ENCODE assay signal across 15 cellular contexts in genomic region chr9:4788703-4789102, GRCh38. TPM values are rescaled to one million over a fixed set of nuclear protein-coding genes. Genes with fewer than 3 reads are reported as not detected.
DNase-seq lines count a peak whose midpoint lies in the region; ATAC-seq, FAIRE-seq and TF ChIP-seq lines count a peak whose summit lies in the region.
"Had no signal": no experiment of that assay in that cellular context is flagged by ENCODE, and none has a peak within 500 bp of the region (broad histone marks: within the 10 kb centered on the region; RNA-seq: fewer than 3 reads in every experiment).

No MANE protein-coding gene starts in this region.

- H2AFZ ChIP-seq in H1 (ENCODE audit: low read length) (0 out of 2 replicates have a peak overlapping the region, but pooled peaks have one; percentile 43), trophoblast cell (ENCODE audit: insufficient read depth, low read length, poor library complexity) (no peak overlapping the region)

- H3K18ac ChIP-seq in H1 (ENCODE audit: extremely low read depth, low read length), result no peak overlapping the region
- H3K18ac ChIP-seq in trophoblast cell (ENCODE audit: low read length), result no peak overlapping the region

- H3K23me2 ChIP-seq in H1 (ENCODE audit: low read depth, low read length), result peaks cover 5% of the 10 kb centered on the region

- no peaks in the 10 kb centered on the region for H3K79me1 ChIP-seq in H1 (ENCODE audit: low read depth, low read length)
- peaks cover 6% of the 10 kb centered on the region for H3K79me1 ChIP-seq in trophoblast cell (ENCODE audit: low read length)

- H2BK20ac ChIP-seq in H1 (ENCODE audit: low read length), result no peak overlapping the region

- H3K9me3 ChIP-seq in H1 (ENCODE audit: insufficient read depth in 2 of 2, low read depth in 1 of 2, low read length in 1 of 2) (no peaks in the 10 kb centered on the region), trophoblast cell (ENCODE audit: insufficient read depth, low read depth, low read length) (peaks cover 2% of the 10 kb centered on the region)

- H2AK5ac ChIP-seq in H1 (ENCODE audit: low read depth, low read length), result no peak overlapping the region
- H2AK5ac ChIP-seq in trophoblast cell (ENCODE audit: low read length), result no peak overlapping the region

- ATAC-seq in HG03175 (IDR thresholded peaks at IDR 0.05; ENCODE audit: unreplicated experiment), result no peak

- no peak overlapping the region for H4K91ac ChIP-seq in H1 (replicated peaks; ENCODE audit: insufficient read length, low read length)
- no peak overlapping the region for H4K91ac ChIP-seq in trophoblast cell (ENCODE audit: low read depth, low read length)

- H4K5ac ChIP-seq in H1 (ENCODE audit: insufficient read length, low read depth, low read length), result no peak overlapping the region

- H3K79me2 ChIP-seq in H1 (ENCODE audit: control insufficient read depth in 1 of 2, insufficient read depth in 2 of 2, low read length in 2 of 2) (peaks cover 0 to 4% of the 10 kb centered on the region in 2 experiments; a peak in 2 of 4 replicates), trophoblast cell (ENCODE audit: control insufficient read depth, insufficient read depth, low read length, poor library complexity) (peaks cover 8% of the 10 kb centered on the region)

- peaks cover 0 to 3% (median 1%) of the 10 kb centered on the region in 4 experiments; a peak in 2 of 7 replicates for H3K4me1 ChIP-seq in H1 (replicated peaks in 1 of 4; ENCODE audit: control insufficient read depth in 3 of 4, insufficient read depth in 4 of 4, low read length in 3 of 4)
- peaks cover 2 to 6% of the 10 kb centered on the region in 2 experiments for H3K4me1 ChIP-seq in trophoblast cell (ENCODE audit: control insufficient read depth in 1 of 2, insufficient read depth in 2 of 2, low read length in 2 of 2)

- no peak overlapping the region for H4K12ac ChIP-seq in trophoblast cell (ENCODE audit: low read depth, low read length)

- no peak for TF ChIP-seq EP300 in H1 (IDR thresholded peaks at IDR 0.05; ENCODE audit: borderline replicate concordance in 1 of 2, low read depth in 2 of 2, low read length in 2 of 2)

- CTCF ChIA-PET in RWPE1 (lab: Yijun Ruan, JAX) (no interaction called here), H1 (lab: Charles Lee; ENCODE audit: partially characterized antibody) (interaction anchor here (0.6 to 2.1 kb wide), 5 partner anchors 14 to 1700 kb away, joined by 3 to 9 read pairs (median 4); no protein-coding TSS in a partner anchor)

- H2BK15ac ChIP-seq in H1 (ENCODE audit: low read length), result no peak overlapping the region

- H3K23ac ChIP-seq in H1 (ENCODE audit: insufficient read length) (no peak overlapping the region), trophoblast cell (ENCODE audit: low read length) (no peak overlapping the region)

- no peak overlapping the region for H3K14ac ChIP-seq in H1 (ENCODE audit: insufficient read length)
- H3K14ac ChIP-seq in trophoblast cell (ENCODE audit: low read length), result no peak overlapping the region

- peaks cover 0 to 4% of the 10 kb centered on the region in 2 experiments for H4K20me1 ChIP-seq in H1 (replicated peaks in 1 of 2; ENCODE audit: control insufficient read depth in 1 of 2, insufficient read depth in 2 of 2, low read length in 2 of 2)

- H3K9ac ChIP-seq in H1 (replicated peaks in 1 of 4; ENCODE audit: extremely low read depth in 1 of 4, low read depth in 3 of 4, low read length in 3 of 4) (no peak overlapping the region), trophoblast cell (ENCODE audit: low read length) (no peak overlapping the region)

- no peak for FAIRE-seq in H1 (lab: Jason Lieb, UNC)
- FAIRE-seq: A204.1, GM12891 had no signal

- no peak overlapping the region for H3K56ac ChIP-seq in H1 (replicated peaks; ENCODE audit: insufficient read length, low read depth, low read length)

- H3K27ac ChIP-seq in RWPE1 (0 out of 2 replicates have a peak overlapping the region, but pooled peaks have one; percentile 2), H1 (ENCODE audit: low read depth, low read length) (no peak overlapping the region), trophoblast cell (ENCODE audit: low read depth, low read length) (no peak overlapping the region)
- H3K27ac ChIP-seq: HL-60 had no signal

- H2BK5ac ChIP-seq in H1 (ENCODE audit: low read depth, low read length), result no peak overlapping the region
- H2BK5ac ChIP-seq in trophoblast cell (ENCODE audit: low read depth, low read length, poor library complexity), result no peak overlapping the region

- peak; percentile 52 for DNase-seq in NCI-H2171 (lab: John Stamatoyannopoulos, UW)
- DNase-seq in RWPE1 (ENCODE audit: low spot score), result no peak
- DNase-seq in H1 (ENCODE audit: low read depth in 1 of 2, low spot score in 2 of 2), result no peak
- no peak for DNase-seq in trophoblast cell
- DNase-seq in foreskin fibroblast, result no peak
- DNase-seq in activated naive CD4-positive, alpha-beta T cell treated with Interleukin-2 at 50 U/mL for 16 hours, result no peak
- DNase-seq: C1 segment of cervical spinal cord; CD4-positive, alpha-beta T cell; DMS79 treated with DMSO at 0.1 percent for 48 hours; EL; HCEC 1CT had no signal

- H2BK120ac ChIP-seq in H1 (replicated peaks; ENCODE audit: low read depth, low read length) (no peak overlapping the region), trophoblast cell (ENCODE audit: insufficient read depth, low read length, poor library complexity) (peak overlapping the region; percentile 18)

- no peak for TF ChIP-seq POLR2A in H1 (IDR thresholded peaks at IDR 0.05; ENCODE audit: control extremely low read depth in 1 of 2, low read depth in 2 of 2, low read length in 2 of 2)

- H2BK12ac ChIP-seq in H1 (ENCODE audit: low read depth, low read length), result no peak overlapping the region
- H2BK12ac ChIP-seq in trophoblast cell (ENCODE audit: low read length), result no peak overlapping the region

- no peak for TF ChIP-seq RAD21 in H1 (IDR thresholded peaks at IDR 0.05 in 1 of 2, conservative IDR thresholded peaks at IDR 0.05 in 1 of 2; ENCODE audit: low read depth in 2 of 2, low read length in 2 of 2)

- H3K4me2 ChIP-seq in H1 (ENCODE audit: insufficient read depth in 1 of 2, low read depth in 2 of 2, low read length in 2 of 2) (no peak overlapping the region), trophoblast cell (ENCODE audit: low read length) (no peak overlapping the region)

- no peak overlapping the region for H3K4me3 ChIP-seq in H1 (ENCODE audit: extremely low read depth in 1 of 4, insufficient read depth in 2 of 4, low read depth in 3 of 4, low read length in 4 of 4)
- H3K4me3 ChIP-seq in trophoblast cell (ENCODE audit: low read depth, low read length), result no peak overlapping the region
- H3K4me3 ChIP-seq in foreskin fibroblast (ENCODE audit: low read depth in 1 of 2, low read length in 2 of 2), result no peak overlapping the region

- H3K27me3 ChIP-seq in H1 (replicated peaks in 1 of 4; ENCODE audit: control insufficient read depth in 3 of 4, extremely low read depth in 1 of 4, insufficient read depth in 3 of 4, low read length in 3 of 4) (no peaks in the 10 kb centered on the region; a peak in 2 of 7 replicates), trophoblast cell (ENCODE audit: insufficient read depth, low read length) (no peaks in the 10 kb centered on the region)

- POLR2A ChIA-PET in RWPE1 (lab: Yijun Ruan, JAX; ENCODE audit: low non-redundant PET) (no interaction called here), H1 (lab: Charles Lee; ENCODE audit: partially characterized antibody) (interaction anchor here (0.7 to 0.9 kb wide), 2 partner anchors 9 to 71 kb away, joined by 3 to 4 read pairs; no protein-coding TSS in a partner anchor)

- no peak overlapping the region for H3K4ac ChIP-seq in H1 (replicated peaks; ENCODE audit: insufficient read length, low read depth, low read length)
- no peak overlapping the region for H3K4ac ChIP-seq in trophoblast cell (ENCODE audit: low read depth, low read length)

- H3K36me3 ChIP-seq in H1 (ENCODE audit: control insufficient read depth in 2 of 4, insufficient read depth in 4 of 4, low read length in 3 of 4) (no peaks in the 10 kb centered on the region), trophoblast cell (ENCODE audit: control insufficient read depth in 1 of 2, insufficient read depth in 2 of 2, low read length in 2 of 2) (no peaks in the 10 kb centered on the region)

- H4K8ac ChIP-seq in H1 (ENCODE audit: extremely low read depth, insufficient read depth, low read length) (no peak overlapping the region), trophoblast cell (ENCODE audit: low read depth, low read length) (no peak overlapping the region)

- TF ChIP-seq CTCF in RWPE1 (conservative IDR thresholded peaks at IDR 0.05; ENCODE audit: low read depth) (no peak), H1 (IDR thresholded peaks at IDR 0.05; ENCODE audit: control extremely low read depth in 1 of 3, insufficient read depth in 1 of 3, low read depth in 1 of 3, low read length in 3 of 3) (no peak), foreskin fibroblast (IDR thresholded peaks at IDR 0.05; ENCODE audit: low read depth, low read length) (no peak)

- 89% methylated on average over 3 of the region's 6 CpGs; no CpG with 5 or more reads in 1 of the 2 experiments for WGBS in H1 (ENCODE audit: extremely low coverage in 1 of 2, insufficient coverage in 1 of 2, insufficient read length in 1 of 2, insufficient replicate concordance in 2 of 2, low coverage in 1 of 2, low lambda C conversion rate in 2 of 2, missing lambda C conversion rate in 1 of 2), 2 experiments
- WGBS in trophoblast cell (ENCODE audit: extremely low coverage, insufficient coverage, insufficient read length), result no CpG with 5 or more reads among the region's 6 CpGs

RNA-seq across cellular contexts. Expression of gene RCL1, which starts 4.0 kb away (rescaled TPM):
- total RNA-seq in H1 (2021; fragmentation: NEBNext Ultra II Directional; extraction: Animal tissue kit (Norgen Biotek cat#: 25700)), result 29.5 and 29.7 TPM in 2 replicates
- 21.0 and 24.0 TPM in 2 replicates for polyA plus RNA-seq in H1 (2011; rRNA removed)
- polyA plus RNA-seq in H1 (2011; cell fraction: cytosol; rRNA removed), result 15.3 TPM
- 45.5 TPM for polyA plus RNA-seq in H1 (2011; cell fraction: nucleus; rRNA removed)
- 19.5 to 21.1 TPM (median 20.6 TPM) in 4 replicates for polyA plus RNA-seq in H1 (2012, experiment 1 of 2)
- polyA plus RNA-seq in H1 (2012, experiment 2 of 2), result 11.4 TPM
- polyA plus RNA-seq in H1 (2013, experiment 1 of 2), result 24.0 TPM
- polyA plus RNA-seq in H1 (2013, experiment 2 of 2), result 25.5 TPM
- polyA minus RNA-seq in H1 (2011; rRNA and poly(A)+ RNA removed), result 36.2 and 40.4 TPM in 2 replicates
- 14.8 TPM for polyA minus RNA-seq in H1 (2011; cell fraction: cytosol; rRNA and poly(A)+ RNA removed)
- polyA minus RNA-seq in H1 (2011; cell fraction: nucleus; rRNA and poly(A)+ RNA removed), result 61.1 TPM
- polyA plus RNA-seq in trophoblast cell (2013), result 25.3 and 26.8 TPM in 2 replicates

RNA-seq across cellular contexts. Expression of gene AK3, which starts 47.7 kb away (rescaled TPM):
- total RNA-seq in H1 (2021; fragmentation: NEBNext Ultra II Directional; extraction: Animal tissue kit (Norgen Biotek cat#: 25700)), result 23.9 and 30.0 TPM in 2 replicates
- 7.8 and 8.9 TPM in 2 replicates for polyA plus RNA-seq in H1 (2011; rRNA removed)
- polyA plus RNA-seq in H1 (2011; cell fraction: cytosol; rRNA removed), result 15.0 TPM
- polyA plus RNA-seq in H1 (2011; cell fraction: nucleus; rRNA removed), result 17.1 TPM
- polyA plus RNA-seq in H1 (2012, experiment 1 of 2), result 13.0 to 17.0 TPM (median 14.2 TPM) in 4 replicates
- polyA plus RNA-seq in H1 (2012, experiment 2 of 2), result 1.9 TPM
- 28.2 TPM for polyA plus RNA-seq in H1 (2013, experiment 1 of 2)
- 26.4 TPM for polyA plus RNA-seq in H1 (2013, experiment 2 of 2)
- polyA minus RNA-seq in H1 (2011; rRNA and poly(A)+ RNA removed), result 11.4 and 22.6 TPM in 2 replicates
- polyA minus RNA-seq in H1 (2011; cell fraction: cytosol; rRNA and poly(A)+ RNA removed), result 31.0 TPM
- 45.6 TPM for polyA minus RNA-seq in H1 (2011; cell fraction: nucleus; rRNA and poly(A)+ RNA removed)
- 32.9 and 34.0 TPM in 2 replicates for polyA plus RNA-seq in trophoblast cell (2013)
